Comparison of ENCODE assay signal across 1 cellular context in genomic region chr15:68235022-68235421, GRCh38.
A peak's percentile ranks its signal among the peaks of the same experiment; 100 is the strongest.
TF ChIP-seq lines count a peak whose summit lies in the region.

No MANE protein-coding gene starts in this region.

TF ChIP-seq in A549, 52 proteins besides CTCF, POLR2A, EP300 and RAD21:
- peak; percentile 15 for TF ChIP-seq MAFK (IDR thresholded peaks at IDR 0.05; ENCODE audit: partially characterized antibody)
- no peak for TF ChIP-seq CHD4 (IDR thresholded peaks at IDR 0.05; ENCODE audit: borderline replicate concordance)
- no peak for TF ChIP-seq BHLHE40 (IDR thresholded peaks at IDR 0.05; ENCODE audit: low read depth, low read length)
- TF ChIP-seq CBX8 (IDR thresholded peaks at IDR 0.05) = no peak
